In genomic region chr2:200590090-200590489, GRCh38 we compare ENCODE assay signal across 21 cellular contexts. TPM values are rescaled to one million over a fixed set of nuclear protein-coding genes. Genes with fewer than 3 reads are reported as not detected.
DNase-seq lines count a peak whose midpoint lies in the region; ATAC-seq, FAIRE-seq and TF ChIP-seq lines count a peak whose summit lies in the region.
"Had no signal": no experiment of that assay in that cellular context is flagged by ENCODE, and none has a peak within 500 bp of the region (broad histone marks: within the 10 kb centered on the region; RNA-seq: fewer than 3 reads in every experiment).

No MANE protein-coding gene starts in this region.

- no peak overlapping the region for H3K4me3 Mint-ChIP-seq in stimulated activated memory B cell treated with anti-CD40 and anti-IgM and Interleukin-4, amounts not matched to agents 10 μg/mL and 1 μg/mL and 100 μg/mL, for 72 hours
- no peak overlapping the region for H3K4me3 Mint-ChIP-seq in activated T-helper 2 cell treated with anti-CD3 and anti-CD28 coated beads, Interferon-gamma antibody, Interleukin-2, Interleukin-4, amounts not matched to agents 10 μg/mL and 5 μg/mL and 100 μg/mL, durations not matched to agents 14 hours and 24 hours and 36 hours (ENCODE audit: low read depth)
- H3K4me3 Mint-ChIP-seq: activated CD8-positive, alpha-beta T cell treated with anti-CD3 and anti-CD28 coated beads for 36 hours; stimulated activated naive CD8-positive, alpha-beta T cell treated with anti-CD3 and anti-CD28 coated beads, Interleukin-15, Interleukin-2, amounts not matched to agents 100 ng/mL and 50 ng/mL, for 24 hours had no signal

- H3K27ac ChIP-seq in esophagus squamous epithelium (peak overlapping the region in 3 of 4 donors; percentile 62 to 71 (median 69)), HepG2 (ENCODE audit: extremely low read length, insufficient read depth, low read length) (no peak overlapping the region)
- H3K27ac ChIP-seq: hepatocyte, WERI-Rb-1 had no signal

- TF ChIP-seq POLR2A in esophagus squamous epithelium (IDR thresholded peaks at IDR 0.05) (no peak), HepG2 (IDR thresholded peaks at IDR 0.05; ENCODE audit: insufficient read depth in 1 of 2, low read depth in 2 of 2, low read length in 2 of 2) (no peak)

- H3K27me3 ChIP-seq in esophagus squamous epithelium (no peaks in the 10 kb centered on the region), HepG2 (ENCODE audit: control insufficient read depth in 1 of 2, insufficient read depth in 2 of 2, low read length in 2 of 2) (no peaks in the 10 kb centered on the region; a peak in 1 of 5 replicates)
- H3K27me3 ChIP-seq: hepatocyte had no signal

- H3K79me2 ChIP-seq in HepG2 (ENCODE audit: insufficient read depth, low read length), result no peaks in the 10 kb centered on the region
- H3K79me2 ChIP-seq: hepatocyte had no signal

- BruUV-seq in HepG2 (replicated peaks; lab: Mats Ljungman, UMichigan), result no TSS peak

- no peaks in the 10 kb centered on the region for H3K36me3 Mint-ChIP-seq in stimulated activated memory B cell treated with anti-CD40 and anti-IgM and Interleukin-4, amounts not matched to agents 10 μg/mL and 1 μg/mL and 100 μg/mL, for 72 hours
- H3K36me3 Mint-ChIP-seq in activated T-helper 2 cell treated with anti-CD3 and anti-CD28 coated beads, Interferon-gamma antibody, Interleukin-2, Interleukin-4, amounts not matched to agents 10 μg/mL and 5 μg/mL and 100 μg/mL, durations not matched to agents 14 hours and 24 hours and 36 hours (ENCODE audit: low read depth), result no peaks in the 10 kb centered on the region

- intact Hi-C loops in esophagus squamous epithelium (cut with DNase I) (no loop called here), HepG2 (cut with micrococcal nuclease; ENCODE audit: unreplicated experiment) (no loop called here)
- intact Hi-C loops in activated T-helper 2 cell treated with anti-CD3 and anti-CD28 coated beads, Interferon-gamma antibody, Interleukin-2, Interleukin-4, amounts not matched to agents 10 μg/mL and 5 μg/mL and 100 μg/mL, durations not matched to agents 14 hours and 24 hours and 36 hours (cut with micrococcal nuclease), result no loop called here

- CTCF ChIA-PET in HepG2 (lab: Yijun Ruan, JAX; ENCODE audit: low intra/inter-chr PET ratio, low total read pairs), result no interaction called here

- H3K4me1 Mint-ChIP-seq in stimulated activated memory B cell treated with anti-CD40 and anti-IgM and Interleukin-4, amounts not matched to agents 10 μg/mL and 1 μg/mL and 100 μg/mL, for 72 hours, result peaks cover 9% of the 10 kb centered on the region
- peaks cover 7% of the 10 kb centered on the region for H3K4me1 Mint-ChIP-seq in activated T-helper 2 cell treated with anti-CD3 and anti-CD28 coated beads, Interferon-gamma antibody, Interleukin-2, Interleukin-4, amounts not matched to agents 10 μg/mL and 5 μg/mL and 100 μg/mL, durations not matched to agents 14 hours and 24 hours and 36 hours (ENCODE audit: low read depth)

- no peak for ATAC-seq in HepG2
- ATAC-seq in stimulated activated memory B cell treated with anti-CD40 and anti-IgM and Interleukin-4, amounts not matched to agents 10 μg/mL and 1 μg/mL and 100 μg/mL, for 72 hours, result peak; percentile 21
- no peak for ATAC-seq in GM18870 (IDR thresholded peaks at IDR 0.05; ENCODE audit: unreplicated experiment)
- ATAC-seq: activated CD8-positive, alpha-beta T cell treated with anti-CD3 and anti-CD28 coated beads for 36 hours had no signal

- in situ Hi-C loops in HepG2 (cut with HindIII; ENCODE audit: extremely low pct_ligation_motif_present, low pct_unique_long_range_greater_than_20kb) (no loop called here), ACHN (cut with HindIII; ENCODE audit: low pct_ligation_motif_present, low pct_unique_long_range_greater_than_20kb, low sequenced_read_pairs) (no loop called here)

- H3K9me3 Mint-ChIP-seq in stimulated activated memory B cell treated with anti-CD40 and anti-IgM and Interleukin-4, amounts not matched to agents 10 μg/mL and 1 μg/mL and 100 μg/mL, for 72 hours, result no peaks in the 10 kb centered on the region
- no peaks in the 10 kb centered on the region for H3K9me3 Mint-ChIP-seq in activated T-helper 2 cell treated with anti-CD3 and anti-CD28 coated beads, Interferon-gamma antibody, Interleukin-2, Interleukin-4, amounts not matched to agents 10 μg/mL and 5 μg/mL and 100 μg/mL, durations not matched to agents 14 hours and 24 hours and 36 hours
- H3K9me3 Mint-ChIP-seq: activated CD8-positive, alpha-beta T cell treated with anti-CD3 and anti-CD28 coated beads for 36 hours; stimulated activated naive CD8-positive, alpha-beta T cell treated with anti-CD3 and anti-CD28 coated beads, Interleukin-15, Interleukin-2, amounts not matched to agents 100 ng/mL and 50 ng/mL, for 24 hours had no signal

- no peak overlapping the region for H3K4me3 ChIP-seq in esophagus squamous epithelium
- H3K4me3 ChIP-seq in HepG2 (replicated peaks in 1 of 3; ENCODE audit: insufficient read depth in 1 of 3, low read depth in 2 of 3, low read length in 3 of 3), result no peak overlapping the region
- H3K4me3 ChIP-seq: hepatocyte had no signal

- FAIRE-seq in HepG2 (lab: Jason Lieb, UNC), result no peak
- FAIRE-seq: GM12891, H1 had no signal

- peaks cover 21% of the 10 kb centered on the region for H3K27me3 Mint-ChIP-seq in stimulated activated memory B cell treated with anti-CD40 and anti-IgM and Interleukin-4, amounts not matched to agents 10 μg/mL and 1 μg/mL and 100 μg/mL, for 72 hours
- peaks cover 26% of the 10 kb centered on the region for H3K27me3 Mint-ChIP-seq in activated T-helper 2 cell treated with anti-CD3 and anti-CD28 coated beads, Interferon-gamma antibody, Interleukin-2, Interleukin-4, amounts not matched to agents 10 μg/mL and 5 μg/mL and 100 μg/mL, durations not matched to agents 14 hours and 24 hours and 36 hours (ENCODE audit: low read depth)

- TF ChIP-seq EP300 in HepG2 (IDR thresholded peaks at IDR 0.05; ENCODE audit: low read depth in 2 of 2, low read length in 2 of 2) (no peak), HepG2 (CRISPR knock-in tag; IDR thresholded peaks at IDR 0.05; ENCODE audit: borderline replicate concordance) (no peak)

- TF ChIP-seq RAD21 in HepG2 (CRISPR knock-in tag; IDR thresholded peaks at IDR 0.05), result no peak

- POLR2A ChIA-PET in HepG2 (lab: Yijun Ruan, JAX), result no interaction called here

- H2AFZ ChIP-seq in HepG2 (ENCODE audit: low read length), result no peak overlapping the region
- H2AFZ ChIP-seq: hepatocyte had no signal

- H3K4me2 ChIP-seq in HepG2 (ENCODE audit: low read depth, low read length), result no peak overlapping the region
- H3K4me2 ChIP-seq: hepatocyte had no signal

- H3K9ac ChIP-seq in HepG2 (ENCODE audit: insufficient read depth, low read depth, low read length), result no peak overlapping the region

- H3K36me3 ChIP-seq in esophagus squamous epithelium, result peaks cover 0 to under 1% (median 0%) of the 10 kb centered on the region in 3 donors
- H3K36me3 ChIP-seq in HepG2 (replicated peaks in 1 of 2; ENCODE audit: control insufficient read depth in 1 of 2, insufficient read depth in 2 of 2, low read length in 2 of 2), result no peaks in the 10 kb centered on the region
- H3K36me3 ChIP-seq: WERI-Rb-1 had no signal

- H3K4me1 ChIP-seq in esophagus squamous epithelium, result peaks cover 3 to 14% (median 4%) of the 10 kb centered on the region in 3 donors
- H3K4me1 ChIP-seq in HepG2 (ENCODE audit: insufficient read depth, low read length), result peaks cover 47% of the 10 kb centered on the region

- DNase-seq in GM03348 (ENCODE audit: low spot score) (peak; percentile 38), esophagus squamous epithelium (lab: John Stamatoyannopoulos, UW) (no peak), HepG2 (ENCODE audit: low spot score) (no peak), ACHN (no peak), epidermal melanocyte (ENCODE audit: insufficient read length, low spot score) (no peak)
- no peak for DNase-seq in activated T-helper 2 cell treated with anti-CD3 and anti-CD28 coated beads, Interferon-gamma antibody, Interleukin-2, Interleukin-4, amounts not matched to agents 10 μg/mL and 5 μg/mL and 100 μg/mL, durations not matched to agents 14 hours and 24 hours and 36 hours (ENCODE audit: low spot score)
- DNase-seq: activated CD8-positive, alpha-beta T cell treated with anti-CD3 and anti-CD28 coated beads for 36 hours; AML-193; amniotic stem cell; KBM-7; NCI-H1092 treated with DMSO at 0.1 percent for 48 hours; NCI-H2171; occipital lobe; WERI-Rb-1 had no signal

- H3K9me3 ChIP-seq in esophagus squamous epithelium (no peaks in the 10 kb centered on the region), HepG2 (ENCODE audit: low read length) (no peaks in the 10 kb centered on the region)

- TF ChIP-seq CTCF in esophagus squamous epithelium (IDR thresholded peaks at IDR 0.05) (no peak), HepG2 (CRISPR knock-in tag; IDR thresholded peaks at IDR 0.05) (no peak)

- H3K27ac Mint-ChIP-seq in stimulated activated memory B cell treated with anti-CD40 and anti-IgM and Interleukin-4, amounts not matched to agents 10 μg/mL and 1 μg/mL and 100 μg/mL, for 72 hours, result no peak overlapping the region
- H3K27ac Mint-ChIP-seq in activated T-helper 2 cell treated with anti-CD3 and anti-CD28 coated beads, Interferon-gamma antibody, Interleukin-2, Interleukin-4, amounts not matched to agents 10 μg/mL and 5 μg/mL and 100 μg/mL, durations not matched to agents 14 hours and 24 hours and 36 hours, result no peak overlapping the region
- H3K27ac Mint-ChIP-seq: activated CD8-positive, alpha-beta T cell treated with anti-CD3 and anti-CD28 coated beads for 36 hours; stimulated activated naive CD8-positive, alpha-beta T cell treated with anti-CD3 and anti-CD28 coated beads, Interleukin-15, Interleukin-2, amounts not matched to agents 100 ng/mL and 50 ng/mL, for 24 hours had no signal

- H4K20me1 ChIP-seq in HepG2 (ENCODE audit: insufficient read depth, low read length), result no peaks in the 10 kb centered on the region

RNA-seq across cellular contexts. Expression of gene AOX1, which starts 4.3 kb away (rescaled TPM):
- 10 to 100 TPM in 2 of 4 donors, 1 to 10 TPM in 2; 3.2 to 69.4 (median 14.6) TPM for total RNA-seq in esophagus squamous epithelium
- total RNA-seq in HepG2 (2016; rRNA removed; fragmentation: Illumina TruSeq; extraction: Trizol), result 18.0 and 27.5 TPM in 2 replicates
- total RNA-seq in HepG2 (2016; cell fraction: cytosol; rRNA removed; fragmentation: Illumina TruSeq; extraction: Trizol; ENCODE audit: low read depth), result 2.9 and 3.1 TPM in 2 replicates
- total RNA-seq in HepG2 (2016; cell fraction: insoluble cytoplasmic fraction; rRNA removed; fragmentation: Illumina TruSeq; extraction: Trizol), result 16.9 and 27.1 TPM in 2 replicates
- total RNA-seq in HepG2 (2016; cell fraction: membrane; rRNA removed; fragmentation: Illumina TruSeq; extraction: Trizol), result 5.6 and 7.9 TPM in 2 replicates
- 11.2 and 11.3 TPM in 2 replicates for total RNA-seq in HepG2 (2016; cell fraction: nucleus; rRNA removed; fragmentation: Illumina TruSeq; extraction: Trizol)
- polyA plus RNA-seq in HepG2 (2011; rRNA removed), result 9.2 and 18.9 TPM in 2 replicates
- polyA plus RNA-seq in HepG2 (2011; cell fraction: cytosol; rRNA removed), result 9.0 and 14.2 TPM in 2 replicates
- polyA plus RNA-seq in HepG2 (2011; cell fraction: nucleus; rRNA removed), result 6.6 and 14.0 TPM in 2 replicates
- polyA plus RNA-seq in HepG2 (2012), result 12.6 and 15.2 TPM in 2 replicates
- polyA plus RNA-seq in HepG2 (2016; cell fraction: cytosol; fragmentation: Illumina TruSeq; extraction: Trizol; ENCODE audit: low read depth), result 0.95 and 1.1 TPM in 2 replicates
- 21.2 and 21.7 TPM in 2 replicates for polyA plus RNA-seq in HepG2 (2016; cell fraction: insoluble cytoplasmic fraction; fragmentation: Illumina TruSeq; extraction: Trizol; ENCODE audit: low read depth)
- polyA plus RNA-seq in HepG2 (2016; cell fraction: membrane; fragmentation: Illumina TruSeq; extraction: Trizol; ENCODE audit: low read depth), result 2.7 and 3.3 TPM in 2 replicates
- polyA plus RNA-seq in HepG2 (2016; cell fraction: nucleus; fragmentation: Illumina TruSeq; extraction: Trizol; ENCODE audit: insufficient read depth, low read depth), result 8.2 and 9.7 TPM in 2 replicates
- polyA minus RNA-seq in HepG2 (2011; rRNA and poly(A)+ RNA removed; ENCODE audit: low replicate concordance), result 9.0 and 94.3 TPM in 2 replicates
- polyA minus RNA-seq in HepG2 (2011; cell fraction: cytosol; rRNA and poly(A)+ RNA removed), result 16.3 and 44.6 TPM in 2 replicates
- polyA minus RNA-seq in HepG2 (2011; cell fraction: nucleus; rRNA and poly(A)+ RNA removed), result 6.7 and 17.2 TPM in 2 replicates
- not detected in 2 replicates for total RNA-seq in activated T-helper 2 cell treated with anti-CD3 and anti-CD28 coated beads, Interferon-gamma antibody, Interleukin-2, Interleukin-4, amounts not matched to agents 10 μg/mL and 5 μg/mL and 100 μg/mL, durations not matched to agents 14 hours and 24 hours and 36 hours
- total RNA-seq: G401 had no signal
